In the genomic region with DNA sequence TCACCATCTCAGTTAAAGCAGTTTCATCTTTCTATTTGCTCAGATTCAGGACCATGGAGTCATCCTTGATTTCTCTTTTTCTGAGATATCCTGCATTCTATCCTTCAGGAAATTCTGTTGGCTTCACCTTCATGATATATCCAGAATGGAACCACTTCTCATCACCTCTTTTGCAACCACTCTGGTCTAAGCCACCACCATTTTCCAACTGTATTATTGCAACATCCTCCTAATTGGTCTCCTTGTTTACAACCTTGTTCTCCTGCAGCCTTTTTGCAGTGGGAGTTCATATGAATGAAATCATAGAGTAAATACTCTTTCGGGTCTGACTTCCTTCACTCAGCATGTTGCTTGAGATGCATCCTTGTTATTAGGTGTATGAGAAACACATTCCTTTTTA, we compare ENCODE assay signal across 3 cellular contexts.
TF ChIP-seq lines count a peak whose summit lies in the region.

No MANE protein-coding gene starts in this region.

TF ChIP-seq in HepG2, 621 proteins besides CTCF, POLR2A, EP300 and RAD21:
- TF ChIP-seq CEBPB (IDR thresholded peaks at IDR 0.05; ENCODE audit: borderline replicate concordance, low read depth, low read length) (peak; percentile 41; the same call in 1 of the 2 replicates), ZNF343 (CRISPR knock-in tag; IDR thresholded peaks at IDR 0.05) (no peak)

TF ChIP-seq in HEK293, 187 proteins besides CTCF, POLR2A, EP300 and RAD21:
- TF ChIP-seq, protein P1, sequence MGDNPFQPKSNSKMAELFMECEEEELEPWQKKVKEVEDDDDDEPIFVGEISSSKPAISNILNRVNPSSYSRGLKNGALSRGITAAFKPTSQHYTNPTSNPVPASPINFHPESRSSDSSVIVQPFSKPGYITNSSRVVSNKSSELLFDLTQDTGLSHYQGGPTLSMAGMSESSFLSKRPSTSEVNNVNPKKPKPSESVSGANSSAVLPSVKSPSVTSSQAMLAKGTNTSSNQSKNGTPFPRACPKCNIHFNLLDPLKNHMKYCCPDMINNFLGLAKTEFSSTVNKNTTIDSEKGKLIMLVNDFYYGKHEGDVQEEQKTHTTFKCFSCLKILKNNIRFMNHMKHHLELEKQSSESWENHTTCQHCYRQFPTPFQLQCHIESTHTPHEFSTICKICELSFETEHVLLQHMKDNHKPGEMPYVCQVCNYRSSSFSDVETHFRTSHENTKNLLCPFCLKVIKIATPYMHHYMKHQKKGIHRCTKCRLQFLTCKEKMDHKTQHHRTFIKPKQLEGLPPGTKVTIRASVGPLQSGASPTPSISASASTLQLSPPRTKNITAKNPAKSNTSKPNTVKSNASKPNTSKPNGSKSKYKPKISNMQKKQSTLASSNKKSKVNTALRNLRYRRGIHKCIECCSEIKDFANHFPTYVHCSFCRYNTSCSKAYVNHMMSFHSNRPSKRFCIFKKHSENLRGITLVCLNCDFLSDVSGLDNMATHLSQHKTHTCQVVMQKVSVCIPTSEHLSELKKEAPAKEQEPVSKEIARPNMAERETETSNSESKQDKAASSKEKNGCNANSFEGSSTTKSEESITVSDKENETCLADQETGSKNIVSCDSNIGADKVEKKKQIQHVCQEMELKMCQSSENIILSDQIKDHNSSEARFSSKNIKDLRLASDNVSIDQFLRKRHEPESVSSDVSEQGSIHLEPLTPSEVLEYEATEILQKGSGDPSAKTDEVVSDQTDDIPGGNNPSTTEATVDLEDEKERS (tag by site-specific recombination; IDR thresholded peaks at IDR 0.05) = no peak
- no peak for TF ChIP-seq KLF16 (tag by site-specific recombination; IDR thresholded peaks at IDR 0.05)
- TF ChIP-seq, protein P2, sequence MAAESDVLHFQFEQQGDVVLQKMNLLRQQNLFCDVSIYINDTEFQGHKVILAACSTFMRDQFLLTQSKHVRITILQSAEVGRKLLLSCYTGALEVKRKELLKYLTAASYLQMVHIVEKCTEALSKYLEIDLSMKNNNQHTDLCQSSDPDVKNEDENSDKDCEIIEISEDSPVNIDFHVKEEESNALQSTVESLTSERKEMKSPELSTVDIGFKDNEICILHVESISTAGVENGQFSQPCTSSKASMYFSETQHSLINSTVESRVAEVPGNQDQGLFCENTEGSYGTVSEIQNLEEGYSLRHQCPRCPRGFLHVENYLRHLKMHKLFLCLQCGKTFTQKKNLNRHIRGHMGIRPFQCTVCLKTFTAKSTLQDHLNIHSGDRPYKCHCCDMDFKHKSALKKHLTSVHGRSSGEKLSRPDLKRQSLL (tag by site-specific recombination; IDR thresholded peaks at IDR 0.05) = no peak
- TF ChIP-seq ZBTB17 (tag by site-specific recombination; IDR thresholded peaks at IDR 0.05) = peak; percentile 63
- 0 out of 2 replicates have a peak, but pooled peaks have one; percentile 36 for TF ChIP-seq ZFHX2 (tag by site-specific recombination; conservative IDR thresholded peaks at IDR 0.05)
- no peak for TF ChIP-seq ZNF155 (tag by site-specific recombination; IDR thresholded peaks at IDR 0.05)
- TF ChIP-seq ZNF350 (tag by site-specific recombination; IDR thresholded peaks at IDR 0.05) = no peak
- peak; percentile 39; the same call in 1 of the 2 replicates for TF ChIP-seq ZNF146 (tag by site-specific recombination; IDR thresholded peaks at IDR 0.05)
- TF ChIP-seq ZNF133 (tag by site-specific recombination; IDR thresholded peaks at IDR 0.05) = no peak
- TF ChIP-seq ZNF24 (tag by site-specific recombination; IDR thresholded peaks at IDR 0.05) = no peak

TF ChIP-seq in K562, 482 proteins besides CTCF, POLR2A, EP300 and RAD21:
- TF ChIP-seq CEBPB (tag; IDR thresholded peaks at IDR 0.05) (peak; percentile 64), MED1 (CRISPR knock-in tag; IDR thresholded peaks at IDR 0.05; ENCODE audit: borderline replicate concordance) (no peak), CEBPG (CRISPR knock-in tag; IDR thresholded peaks at IDR 0.05) (no peak), CEBPG (tag; conservative IDR thresholded peaks at IDR 0.05 in 1 of 2, IDR thresholded peaks at IDR 0.05 in 1 of 2) (peak in 1 of 2 experiments; percentile 46; a peak in 2 of 4 replicates)
